In the genomic region with DNA sequence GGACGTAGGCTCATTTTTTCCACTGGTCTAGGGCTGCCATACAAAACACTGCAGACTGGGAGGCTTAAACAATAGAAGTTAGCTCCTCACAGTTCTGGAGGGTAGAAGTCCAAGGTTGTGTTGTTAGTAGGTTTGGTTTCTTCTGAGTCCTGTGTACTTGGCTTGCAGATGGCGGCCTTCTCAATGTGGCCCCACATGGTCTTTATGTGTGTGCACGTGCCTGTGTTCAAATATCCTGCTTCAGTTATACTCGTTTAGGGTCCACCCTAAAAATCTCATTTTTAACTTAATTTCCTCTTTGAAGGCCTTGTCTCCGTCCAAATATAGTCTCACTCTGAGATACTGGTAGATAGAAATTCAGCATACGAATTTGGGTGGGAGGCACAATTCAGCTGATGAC, we compare ENCODE assay signal across 28 cellular contexts.
"Had no signal": no experiment of that assay in that cellular context is flagged by ENCODE, and none has a peak within 500 bp of the region (broad histone marks: within the 10 kb centered on the region; RNA-seq: fewer than 3 reads in every experiment).

No MANE protein-coding gene starts in this region.

- H3K9me3 ChIP-seq: colonic mucosa, esophagus muscularis mucosa, esophagus squamous epithelium, gastrocnemius medialis, gastroesophageal sphincter, heart left ventricle had no signal

- H3K4me3 ChIP-seq: colonic mucosa, coronary artery, dorsolateral prefrontal cortex, esophagus muscularis mucosa, esophagus squamous epithelium, gastrocnemius medialis, gastroesophageal sphincter, heart left ventricle, heart right ventricle had no signal

- H3K27me3 ChIP-seq: colonic mucosa, dorsolateral prefrontal cortex, esophagus muscularis mucosa, esophagus squamous epithelium, foreskin keratinocyte, gastrocnemius medialis, gastroesophageal sphincter, heart right ventricle had no signal

- ATAC-seq: effector memory CD8-positive, alpha-beta T cell; esophagus mucosa; foreskin keratinocyte; gastrocnemius medialis; gastroesophageal sphincter; heart left ventricle; heart right ventricle had no signal

- FAIRE-seq: colon, endometrium, endothelial cell of umbilical vein, frontal cortex had no signal

- H3K4me1 ChIP-seq: colonic mucosa, esophagus muscularis mucosa, esophagus squamous epithelium, foreskin keratinocyte, gastrocnemius medialis, gastroesophageal sphincter, heart left ventricle, heart right ventricle had no signal

- DNase-seq: colonic mucosa; cortex of kidney; dermis blood vessel endothelial cell; dorsolateral prefrontal cortex; effector CD4-positive, alpha-beta T cell; effector CD8-positive, alpha-beta T cell; effector memory CD4-positive, alpha-beta T cell; effector memory CD8-positive, alpha-beta T cell; endodermal cell; erythroblast; esophagus squamous epithelium; foreskin fibroblast; foreskin keratinocyte; foreskin melanocyte; gastrocnemius medialis; glutamatergic neuron; head of caudate nucleus; heart left ventricle; heart right ventricle had no signal

- H3K27ac ChIP-seq: colonic mucosa, coronary artery, dorsolateral prefrontal cortex, epithelial cell of prostate, esophagus muscularis mucosa, esophagus squamous epithelium, foreskin keratinocyte, gastrocnemius medialis, gastroesophageal sphincter, heart left ventricle, heart right ventricle had no signal

- H3K36me3 ChIP-seq: colonic mucosa, esophagus muscularis mucosa, esophagus squamous epithelium, gastrocnemius medialis, gastroesophageal sphincter, heart left ventricle, heart right ventricle had no signal
